In the genomic region with DNA sequence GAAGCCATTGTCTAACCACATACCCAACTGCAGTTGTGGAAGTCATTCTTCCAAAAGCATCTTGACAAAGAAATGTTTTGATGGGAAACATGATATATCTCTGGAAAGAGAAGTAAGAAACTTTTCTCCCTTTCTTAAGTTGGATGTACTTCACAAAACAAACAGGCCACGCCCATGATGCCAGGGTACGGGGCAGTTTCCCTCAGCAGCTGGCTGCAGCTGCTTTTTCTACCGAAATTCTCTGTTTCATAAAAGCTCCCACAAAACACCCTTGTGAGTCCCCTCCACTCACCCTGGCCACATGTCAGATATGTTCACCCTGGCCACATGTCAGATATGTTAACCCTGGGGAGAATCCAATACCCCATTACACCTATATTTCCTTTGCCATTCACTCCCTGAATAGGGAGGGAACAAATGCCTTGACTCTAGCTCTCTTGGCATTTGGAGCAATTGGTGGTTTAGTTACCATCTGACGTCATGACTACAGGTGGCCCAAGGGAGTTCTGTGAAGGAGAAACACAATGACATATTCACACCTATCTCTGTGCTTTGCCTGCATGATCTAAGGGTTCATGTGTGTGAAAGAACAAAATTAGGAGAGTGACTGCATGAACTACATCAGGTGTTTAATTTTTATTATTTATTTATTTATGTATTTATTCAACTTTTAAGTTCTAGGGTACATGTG, we compare ENCODE assay signal across 12 cellular contexts.
A peak's percentile ranks its signal among the peaks of the same experiment; 100 is the strongest.
DNase-seq lines count a peak whose midpoint lies in the region; ATAC-seq and TF ChIP-seq lines count a peak whose summit lies in the region.
"Had no signal": no experiment of that assay in that cellular context is flagged by ENCODE, and none has a peak within 500 bp of the region (broad histone marks: within the 10 kb centered on the region; RNA-seq: fewer than 3 reads in every experiment).

No MANE protein-coding gene starts in this region.

- peaks cover 4% of the 10 kb centered on the region; the same call in 1 of the 2 replicates for H3K9me3 ChIP-seq in MG63
- no peaks in the 10 kb centered on the region for H3K9me3 ChIP-seq in colonic mucosa
- peaks cover 6% of the 10 kb centered on the region for H3K9me3 ChIP-seq in smooth muscle cell (replicated peaks; ENCODE audit: low read depth)
- no peaks in the 10 kb centered on the region for H3K9me3 ChIP-seq in sigmoid colon

- H3K4me1 ChIP-seq in colonic mucosa (no peaks in the 10 kb centered on the region), smooth muscle cell (ENCODE audit: low read depth) (peaks cover 37% of the 10 kb centered on the region), sigmoid colon (peaks cover 0 to 37% (median 30%) of the 10 kb centered on the region in 4 donors)

- H3K9ac ChIP-seq in colonic mucosa (ENCODE audit: low read depth in 2 of 2, low read length in 2 of 2): no peak overlapping the region
- H3K9ac ChIP-seq in smooth muscle cell (ENCODE audit: low read depth): no peak overlapping the region
- H3K9ac ChIP-seq: BLaER1 treated with 17β-estradiol and CSF1 and Interleukin-3, amounts not matched to agents 10 nM and 100 nM had no signal

- intact Hi-C loops in colonic mucosa (cut with DNase I): no loop called here
- intact Hi-C loops in sigmoid colon (cut with DNase I): no loop called here

- no peak for TF ChIP-seq POLR2A in sigmoid colon (IDR thresholded peaks at IDR 0.05)

- no peaks in the 10 kb centered on the region for H3K27me3 ChIP-seq in MG63
- no peaks in the 10 kb centered on the region for H3K27me3 ChIP-seq in colonic mucosa
- no peaks in the 10 kb centered on the region for H3K27me3 ChIP-seq in smooth muscle cell (ENCODE audit: low read depth)
- no peaks in the 10 kb centered on the region for H3K27me3 ChIP-seq in sigmoid colon
- H3K27me3 ChIP-seq: BLaER1 treated with 17β-estradiol and CSF1 and Interleukin-3, amounts not matched to agents 10 nM and 100 nM had no signal

- H3K36me3 ChIP-seq in MG63 (no peaks in the 10 kb centered on the region), colonic mucosa (no peaks in the 10 kb centered on the region), smooth muscle cell (ENCODE audit: low read depth) (no peaks in the 10 kb centered on the region), sigmoid colon (no peaks in the 10 kb centered on the region)

- H4K20me1 ChIP-seq in smooth muscle cell (ENCODE audit: low read depth): no peaks in the 10 kb centered on the region
- H4K20me1 ChIP-seq: BLaER1 treated with 17β-estradiol and CSF1 and Interleukin-3, amounts not matched to agents 10 nM and 100 nM had no signal

- H3K4me3 ChIP-seq in MG63: no peak overlapping the region
- H3K4me3 ChIP-seq in colonic mucosa: no peak overlapping the region
- H3K4me3 ChIP-seq in smooth muscle cell: no peak overlapping the region
- H3K4me3 ChIP-seq in sigmoid colon: no peak overlapping the region
- H3K4me3 ChIP-seq: BLaER1 treated with 17β-estradiol and CSF1 and Interleukin-3, amounts not matched to agents 10 nM and 100 nM had no signal

- peak; percentile 43 for ATAC-seq in GM18498 (IDR thresholded peaks at IDR 0.05; ENCODE audit: unreplicated experiment)
- ATAC-seq in GM21447 (IDR thresholded peaks at IDR 0.05; ENCODE audit: unreplicated experiment): no peak
- no peak for ATAC-seq in GM19328 (IDR thresholded peaks at IDR 0.05; ENCODE audit: unreplicated experiment)

- H3K79me2 ChIP-seq in smooth muscle cell (ENCODE audit: low read depth): peaks cover 54% of the 10 kb centered on the region

- peaks cover 15% of the 10 kb centered on the region for H3F3A ChIP-seq in smooth muscle cell (ENCODE audit: low read depth)

- H3K27ac ChIP-seq in colonic mucosa: no peak overlapping the region
- peak overlapping the region; percentile 78 for H3K27ac ChIP-seq in smooth muscle cell (ENCODE audit: low read depth)
- no peak overlapping the region for H3K27ac ChIP-seq in sigmoid colon
- H3K27ac ChIP-seq: BLaER1 treated with 17β-estradiol and CSF1 and Interleukin-3, amounts not matched to agents 10 nM and 100 nM had no signal

- H2AFZ ChIP-seq in smooth muscle cell (ENCODE audit: low read depth): no peak overlapping the region

- 98% methylated on average over 4 of the region's 4 CpGs for WGBS in smooth muscle cell (ENCODE audit: low lambda C conversion rate)
- WGBS in sigmoid colon, 2 donors: 24 to 63% methylated on average over 4 of the region's 4 CpGs

- no peak overlapping the region for H3K4me2 ChIP-seq in smooth muscle cell
- H3K4me2 ChIP-seq: BLaER1 treated with 17β-estradiol and CSF1 and Interleukin-3, amounts not matched to agents 10 nM and 100 nM had no signal

- DNase-seq in MG63 (peak; percentile 17), colonic mucosa (peak; percentile 34), smooth muscle cell (lab: John Stamatoyannopoulos, UW; ENCODE audit: unreplicated experiment) (no peak), sigmoid colon (no peak), activated gamma-delta T cell (lab: John Stamatoyannopoulos, UW) (no peak)
- DNase-seq: NCI-H1048, NCI-H2107, SHP77 treated with DMSO at 0.1 percent for 48 hours had no signal

- no peak for TF ChIP-seq CTCF in colonic mucosa (IDR thresholded peaks at IDR 0.05)
- TF ChIP-seq CTCF in smooth muscle cell (IDR thresholded peaks at IDR 0.05; ENCODE audit: borderline replicate concordance, insufficient read depth, poor library complexity, severe bottlenecking): no peak
- TF ChIP-seq CTCF in sigmoid colon (IDR thresholded peaks at IDR 0.05): no peak

- no peak for TF ChIP-seq EP300 in sigmoid colon (IDR thresholded peaks at IDR 0.05)

Comparison
In these comparisons a context has a peak if more than half of its experiments do, and no peak if none do; other contexts are left out.
1. DNase-seq: peak in MG63 (single experiment) and colonic mucosa (single experiment); none in smooth muscle cell (single experiment), sigmoid colon (single experiment) and activated gamma-delta T cell (single experiment).